15 cellular contexts compared by ENCODE assay signal in the genomic region with DNA sequence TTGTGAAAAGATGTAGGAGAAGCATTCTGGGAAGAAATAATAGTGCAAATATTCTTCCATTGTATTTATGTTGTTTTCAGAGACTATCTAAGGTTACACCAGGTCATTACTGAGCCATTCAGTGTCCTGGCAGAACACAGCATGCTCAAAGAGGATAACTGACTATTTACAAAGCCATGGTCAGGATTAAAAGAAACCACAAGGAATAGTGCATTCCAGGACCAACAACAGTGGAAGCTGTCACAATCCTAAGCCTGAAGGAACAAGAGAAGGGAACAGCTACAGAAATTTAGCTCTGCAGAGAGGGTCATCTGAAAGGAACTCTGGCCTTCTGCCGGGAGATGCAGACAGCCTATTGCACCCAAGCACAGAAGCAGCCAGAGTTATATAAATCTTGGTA.
DNase-seq lines count a peak whose midpoint lies in the region; ATAC-seq and TF ChIP-seq lines count a peak whose summit lies in the region.
"Had no signal": no experiment of that assay in that cellular context is flagged by ENCODE, and none has a peak within 500 bp of the region (broad histone marks: within the 10 kb centered on the region; RNA-seq: fewer than 3 reads in every experiment).

No MANE protein-coding gene starts in this region.

- no peak overlapping the region for H4K5ac ChIP-seq in mesendoderm (ENCODE audit: low read length)

- H2BK120ac ChIP-seq in mesendoderm (ENCODE audit: low read depth, low read length) = peak overlapping the region; percentile 45

- WGBS in mesendoderm (ENCODE audit: extremely low coverage, insufficient coverage, low lambda C conversion rate) = no CpG with 5 or more reads among the region's 1 CpG

- no peak overlapping the region for H3K56ac ChIP-seq in mesendoderm (ENCODE audit: low read length)

- intact Hi-C loops in posterior vena cava (cut with DNase I) = no loop called here

- no peak for ATAC-seq in HG03354 (IDR thresholded peaks at IDR 0.05; ENCODE audit: poor library complexity, severe bottlenecking, unreplicated experiment)
- ATAC-seq: GM23338 had no signal

- H3K79me1 ChIP-seq in mesendoderm (ENCODE audit: low read length) = no peaks in the 10 kb centered on the region

- no peak overlapping the region for H4K8ac ChIP-seq in mesendoderm (ENCODE audit: low read depth, low read length)

- H3K23ac ChIP-seq in mesendoderm (ENCODE audit: low read length) = no peak overlapping the region

- no peaks in the 10 kb centered on the region for H3K79me2 ChIP-seq in mesendoderm (ENCODE audit: control insufficient read depth, insufficient read depth, low read length)

- no peak overlapping the region for H2BK5ac ChIP-seq in mesendoderm (ENCODE audit: low read length)

- H3K4me2 ChIP-seq in BLaER1 = peak overlapping the region; percentile 56
- no peak overlapping the region for H3K4me2 ChIP-seq in mesendoderm (ENCODE audit: low read length)
- H3K4me2 ChIP-seq: GM23338 had no signal

- H3K9me3 ChIP-seq in BLaER1 (no peaks in the 10 kb centered on the region), NT2/D1 (ENCODE audit: insufficient read depth, low read length) (no peaks in the 10 kb centered on the region)
- H3K9me3 ChIP-seq: HAP-1 had no signal

- H3K4me3 ChIP-seq in BLaER1 (no peak overlapping the region), NT2/D1 (ENCODE audit: insufficient read length, low read depth) (no peak overlapping the region), choroid plexus epithelial cell (ENCODE audit: low read depth, low read length) (no peak overlapping the region), mesendoderm (ENCODE audit: low read length) (no peak overlapping the region)
- H3K4me3 ChIP-seq: GM23338, HAP-1 had no signal

- no peak overlapping the region for H2AK5ac ChIP-seq in mesendoderm (ENCODE audit: low read length)

- no peak overlapping the region for H3K9ac ChIP-seq in BLaER1
- H3K9ac ChIP-seq in NT2/D1 (ENCODE audit: insufficient read length, low read depth) = no peak overlapping the region
- H3K9ac ChIP-seq in mesendoderm (ENCODE audit: low read length) = no peak overlapping the region

- H3K4ac ChIP-seq in mesendoderm (ENCODE audit: low read depth, low read length) = peak overlapping the region; percentile 55

- H3K36me3 ChIP-seq in BLaER1 (no peaks in the 10 kb centered on the region), NT2/D1 (ENCODE audit: insufficient read depth, insufficient read length, low read length) (no peaks in the 10 kb centered on the region), mesendoderm (ENCODE audit: control insufficient read depth, insufficient read depth, low read length) (no peaks in the 10 kb centered on the region)
- H3K36me3 ChIP-seq: HAP-1 had no signal

- H3K18ac ChIP-seq in mesendoderm (ENCODE audit: low read length) = no peak overlapping the region

- H3K4me1 ChIP-seq in BLaER1 (peaks cover 51% of the 10 kb centered on the region), NT2/D1 (ENCODE audit: insufficient read depth, insufficient read length) (no peaks in the 10 kb centered on the region), mesendoderm (ENCODE audit: control insufficient read depth, low read depth, low read length) (no peaks in the 10 kb centered on the region)
- H3K4me1 ChIP-seq: HAP-1 had no signal

- no peak overlapping the region for H2BK15ac ChIP-seq in mesendoderm (replicated peaks; ENCODE audit: low read depth)

- TF ChIP-seq CTCF in choroid plexus epithelial cell (conservative IDR thresholded peaks at IDR 0.05; ENCODE audit: low read depth, low read length) = no peak

- H3K27ac ChIP-seq in BLaER1 (peak overlapping the region; percentile 82), mesendoderm (ENCODE audit: low read depth, low read length) (no peak overlapping the region)
- H3K27ac ChIP-seq: 22Rv1, HL-60 had no signal

- DNase-seq in NT2/D1 (ENCODE audit: low read depth, low spot score) (peak; percentile 11), choroid plexus epithelial cell (ENCODE audit: low read depth) (peak; percentile 1), mesendoderm (peak; percentile 24), posterior vena cava (ENCODE audit: low spot score) (no peak), islet precursor cell (no peak), NCI-H2029 (lab: John Stamatoyannopoulos, UW) (no peak)
- DNase-seq: CD4-positive, CD25-positive, alpha-beta regulatory T cell; DMS53; GF-D8 had no signal

- H3K27me3 ChIP-seq in BLaER1 (no peaks in the 10 kb centered on the region), NT2/D1 (ENCODE audit: insufficient read depth, insufficient read length) (no peaks in the 10 kb centered on the region), mesendoderm (ENCODE audit: insufficient read depth, low read length, poor library complexity) (no peaks in the 10 kb centered on the region)

- no peaks in the 10 kb centered on the region for H4K20me1 ChIP-seq in BLaER1

Comparison
In these comparisons a context has a peak if more than half of its experiments do, and no peak if none do; other contexts are left out.
1. DNase-seq: peak in NT2/D1 (single experiment), choroid plexus epithelial cell (single experiment) and mesendoderm (single experiment); none in posterior vena cava (single experiment), islet precursor cell (single experiment) and NCI-H2029 (single experiment).